ENCODE assay signal across 8 cellular contexts in genomic region chr19:6772028-6772865, GRCh38. TPM values are rescaled to one million over a fixed set of nuclear protein-coding genes. Genes with fewer than 3 reads are reported as not detected.
DNase-seq lines count a peak whose midpoint lies in the region; ATAC-seq and TF ChIP-seq lines count a peak whose summit lies in the region.

VAV1 (plus strand) TSS chr19:6772708; CDS start chr19:6772808, 100 bp downstream.

- no peaks in the 10 kb centered on the region for H3K36me3 ChIP-seq in testis (ENCODE audit: low read depth, missing control alignments)

- peak; percentile 54 for TF ChIP-seq CTCF in GM10266 (IDR thresholded peaks at IDR 0.05; ENCODE audit: control insufficient read depth, insufficient read depth, low read depth, missing control alignments)
- peak; percentile 21 for TF ChIP-seq CTCF in choroid plexus epithelial cell (conservative IDR thresholded peaks at IDR 0.05; ENCODE audit: low read depth, low read length)
- TF ChIP-seq CTCF in omental fat pad (IDR thresholded peaks at IDR 0.05) = no peak
- TF ChIP-seq CTCF in testis (IDR thresholded peaks at IDR 0.05) = no peak

- H3K4me3 ChIP-seq in choroid plexus epithelial cell (ENCODE audit: low read depth, low read length) (no peak within 1 kb of the TSS), testis (peak within 1 kb of the TSS in 1 of 2 donors; percentile 23)

- no peaks in the 10 kb centered on the region for H3K27me3 ChIP-seq in testis

- peak; percentile 41 for ATAC-seq in HG03342 (IDR thresholded peaks at IDR 0.05; ENCODE audit: unreplicated experiment)
- ATAC-seq in omental fat pad (ENCODE audit: low FRiP score) = no peak

- intact Hi-C loops in testis (cut with DNase I; ENCODE audit: low total_unique reads) = no loop called here

- H3K27ac ChIP-seq in testis = no peak within 1 kb of the TSS

- no peak for TF ChIP-seq POLR2A in testis (IDR thresholded peaks at IDR 0.05)

- WGBS in testis, 2 donors = 66 to 67% methylated on average over 10 to 19 of the region's 25 CpGs

- no peaks in the 10 kb centered on the region for H3K9me3 ChIP-seq in testis

- DNase-seq in GM10266 (ENCODE audit: extremely low spot score) (peak; percentile 91), choroid plexus epithelial cell (ENCODE audit: low read depth) (no peak), omental fat pad (ENCODE audit: low spot score) (no peak), testis (peak; percentile 42), NCI-H2081 treated with DMSO at 0.1 percent for 48 hours (lab: John Stamatoyannopoulos, UW) (no peak), T1000 (lab: John Stamatoyannopoulos, UW) (no peak)
- DNase-seq in activated CD4-positive, CD25-positive, alpha-beta regulatory T cell (lab: John Stamatoyannopoulos, UW) = peak; percentile 39 to 77 (median 64)

- no peaks in the 10 kb centered on the region for H3K4me1 ChIP-seq in testis

RNA-seq across cellular contexts. Expression of gene VAV1, which starts in this region (rescaled TPM):
- total RNA-seq in omental fat pad (10 to 100 TPM in 3 of 4 donors, 1 to 10 TPM in 1; 9.4 to 18.9 (median 13.5) TPM), testis (1 to 10 TPM; 1.1 to 4.5 TPM)
- 8.9 TPM for polyA plus RNA-seq in testis (ENCODE audit: insufficient read depth, low read depth, low replicate concordance)

Comparison
In these comparisons a context has a peak if more than half of its experiments do, and no peak if none do; other contexts are left out.
1. DNase-seq: peak in GM10266 (single experiment), activated CD4-positive, CD25-positive, alpha-beta regulatory T cell (4 of 4) and testis (single experiment); none in choroid plexus epithelial cell (single experiment), omental fat pad (single experiment), NCI-H2081 treated with DMSO at 0.1 percent for 48 hours (single experiment) and T1000 (single experiment).
2. CTCF ChIP-seq: peak in GM10266 (single experiment) and choroid plexus epithelial cell (single experiment); none in omental fat pad (0 of 3) and testis (0 of 3).